ENCODE assay signal across 20 cellular contexts in genomic region chr2:149814049-149814448, GRCh38.
A peak's percentile ranks its signal among the peaks of the same experiment; 100 is the strongest.
DNase-seq lines count a peak whose midpoint lies in the region; TF ChIP-seq lines count a peak whose summit lies in the region.
"Had no signal": no experiment of that assay in that cellular context is flagged by ENCODE, and none has a peak within 500 bp of the region (broad histone marks: within the 10 kb centered on the region; RNA-seq: fewer than 3 reads in every experiment).

No MANE protein-coding gene starts in this region.

- TF ChIP-seq POLR2A in esophagus squamous epithelium (IDR thresholded peaks at IDR 0.05): no peak

- no peak overlapping the region for H3K4me3 Mint-ChIP-seq in mesothelial cell of epicardium
- H3K4me3 Mint-ChIP-seq: B cell; CD4-positive, CD25-positive, alpha-beta regulatory T cell; CD8-positive, alpha-beta T cell; GM23338; H9 had no signal

- intact Hi-C loops in esophagus squamous epithelium (cut with DNase I): no loop called here

- H3K4me1 ChIP-seq in esophagus squamous epithelium: no peaks in the 10 kb centered on the region
- H3K4me1 ChIP-seq: BLaER1 had no signal

- H3K27ac ChIP-seq in esophagus squamous epithelium: no peak overlapping the region
- H3K27ac ChIP-seq: 22Rv1, BLaER1, C4-2B had no signal

- peak overlapping the region; percentile 58 for H3K27ac Mint-ChIP-seq in mesothelial cell of epicardium
- H3K27ac Mint-ChIP-seq: B cell; CD4-positive, CD25-positive, alpha-beta regulatory T cell; CD8-positive, alpha-beta T cell; GM23338; H9 had no signal

- 42 to 61% methylated on average over 1 of the region's 1 CpG for WGBS in esophagus squamous epithelium, 2 donors

- no peak overlapping the region for H3K4me3 ChIP-seq in esophagus squamous epithelium
- H3K4me3 ChIP-seq: BLaER1, GM23338 had no signal

- no peaks in the 10 kb centered on the region for H3K9me3 ChIP-seq in esophagus squamous epithelium
- H3K9me3 ChIP-seq: BLaER1 had no signal

- H3K9me3 Mint-ChIP-seq in mesothelial cell of epicardium: peaks cover 22% of the 10 kb centered on the region
- H3K9me3 Mint-ChIP-seq: GM23338, H9 had no signal

- no peaks in the 10 kb centered on the region for H3K36me3 ChIP-seq in esophagus squamous epithelium
- H3K36me3 ChIP-seq: BLaER1 had no signal

- H3K27me3 Mint-ChIP-seq in mesothelial cell of epicardium (ENCODE audit: low read depth): no peaks in the 10 kb centered on the region
- H3K27me3 Mint-ChIP-seq: B cell; CD4-positive, CD25-positive, alpha-beta regulatory T cell had no signal

- H3K27me3 ChIP-seq in esophagus squamous epithelium: no peaks in the 10 kb centered on the region
- H3K27me3 ChIP-seq: BLaER1 had no signal

- H3K36me3 Mint-ChIP-seq in mesothelial cell of epicardium: peaks cover 14% of the 10 kb centered on the region
- H3K36me3 Mint-ChIP-seq: CD4-positive, CD25-positive, alpha-beta regulatory T cell; CD8-positive, alpha-beta T cell had no signal

- peaks cover 42% of the 10 kb centered on the region for H3K4me1 Mint-ChIP-seq in mesothelial cell of epicardium
- H3K4me1 Mint-ChIP-seq: B cell; CD4-positive, CD25-positive, alpha-beta regulatory T cell; H9 had no signal

- TF ChIP-seq CTCF in mesothelial cell of epicardium (IDR thresholded peaks at IDR 0.05; ENCODE audit: unreplicated experiment) (no peak), esophagus squamous epithelium (IDR thresholded peaks at IDR 0.05) (no peak)

- DNase-seq in NCI-H2171 treated with DMSO at 0.1 percent for 48 hours (lab: John Stamatoyannopoulos, UW) (peak; percentile 5), NCI-H2171 (lab: John Stamatoyannopoulos, UW) (no peak), NCI-H146 treated with DMSO at 0.1 percent for 48 hours (lab: John Stamatoyannopoulos, UW; ENCODE audit: unreplicated experiment) (peak; percentile 19), mesothelial cell of epicardium (ENCODE audit: low spot score in 2 of 2, unreplicated experiment in 2 of 2) (no peak), renal cortical epithelial cell (ENCODE audit: low read depth) (peak; percentile 51), esophagus squamous epithelium (lab: John Stamatoyannopoulos, UW) (no peak), nucleus accumbens (lab: John Stamatoyannopoulos, UW) (no peak), NCI-H524 treated with DMSO at 0.1 percent for 48 hours (lab: John Stamatoyannopoulos, UW) (no peak)
- DNase-seq: CD4-positive, CD25-positive, alpha-beta regulatory T cell; CD8-positive, alpha-beta T cell; DMS 273 treated with DMSO at 0.1 percent for 48 hours; DMS79; EL; GDM1; H9 had no signal

Comparison
In these comparisons a context has a peak if more than half of its experiments do, and no peak if none do; other contexts are left out.
1. DNase-seq: peak in NCI-H2171 treated with DMSO at 0.1 percent for 48 hours (single experiment), NCI-H146 treated with DMSO at 0.1 percent for 48 hours (single experiment) and renal cortical epithelial cell (single experiment); none in NCI-H2171 (single experiment), mesothelial cell of epicardium (0 of 2), esophagus squamous epithelium (single experiment), nucleus accumbens (0 of 56) and NCI-H524 treated with DMSO at 0.1 percent for 48 hours (single experiment).